In genomic region chr5:140565024-140565779, GRCh38 we compare ENCODE assay signal across 1 cellular context.
TF ChIP-seq lines count a peak whose summit lies in the region.

No MANE protein-coding gene starts in this region.

TF ChIP-seq in H1, 55 proteins besides CTCF, POLR2A, EP300 and RAD21:
- TF ChIP-seq CHD2 (IDR thresholded peaks at IDR 0.05; ENCODE audit: low read length), result no peak
- no peak for TF ChIP-seq SAP30 (IDR thresholded peaks at IDR 0.05; ENCODE audit: insufficient read depth, insufficient replicate concordance, low read length)
- no peak for TF ChIP-seq CHD7 (IDR thresholded peaks at IDR 0.05; ENCODE audit: insufficient replicate concordance, low read length)
- no peak for TF ChIP-seq RNF2 (IDR thresholded peaks at IDR 0.05; ENCODE audit: borderline replicate concordance, low read depth, low read length, missing control alignments, poor library complexity, severe bottlenecking)
